In genomic region chr20:53466279-53466678, GRCh38 we compare ENCODE assay signal across 1 cellular context.
A peak's percentile ranks its signal among the peaks of the same experiment; 100 is the strongest.
TF ChIP-seq lines count a peak whose summit lies in the region.

No MANE protein-coding gene starts in this region.

TF ChIP-seq in HepG2, 621 proteins besides CTCF, POLR2A, EP300 and RAD21 (continued from another document):
- TF ChIP-seq, protein P1, sequence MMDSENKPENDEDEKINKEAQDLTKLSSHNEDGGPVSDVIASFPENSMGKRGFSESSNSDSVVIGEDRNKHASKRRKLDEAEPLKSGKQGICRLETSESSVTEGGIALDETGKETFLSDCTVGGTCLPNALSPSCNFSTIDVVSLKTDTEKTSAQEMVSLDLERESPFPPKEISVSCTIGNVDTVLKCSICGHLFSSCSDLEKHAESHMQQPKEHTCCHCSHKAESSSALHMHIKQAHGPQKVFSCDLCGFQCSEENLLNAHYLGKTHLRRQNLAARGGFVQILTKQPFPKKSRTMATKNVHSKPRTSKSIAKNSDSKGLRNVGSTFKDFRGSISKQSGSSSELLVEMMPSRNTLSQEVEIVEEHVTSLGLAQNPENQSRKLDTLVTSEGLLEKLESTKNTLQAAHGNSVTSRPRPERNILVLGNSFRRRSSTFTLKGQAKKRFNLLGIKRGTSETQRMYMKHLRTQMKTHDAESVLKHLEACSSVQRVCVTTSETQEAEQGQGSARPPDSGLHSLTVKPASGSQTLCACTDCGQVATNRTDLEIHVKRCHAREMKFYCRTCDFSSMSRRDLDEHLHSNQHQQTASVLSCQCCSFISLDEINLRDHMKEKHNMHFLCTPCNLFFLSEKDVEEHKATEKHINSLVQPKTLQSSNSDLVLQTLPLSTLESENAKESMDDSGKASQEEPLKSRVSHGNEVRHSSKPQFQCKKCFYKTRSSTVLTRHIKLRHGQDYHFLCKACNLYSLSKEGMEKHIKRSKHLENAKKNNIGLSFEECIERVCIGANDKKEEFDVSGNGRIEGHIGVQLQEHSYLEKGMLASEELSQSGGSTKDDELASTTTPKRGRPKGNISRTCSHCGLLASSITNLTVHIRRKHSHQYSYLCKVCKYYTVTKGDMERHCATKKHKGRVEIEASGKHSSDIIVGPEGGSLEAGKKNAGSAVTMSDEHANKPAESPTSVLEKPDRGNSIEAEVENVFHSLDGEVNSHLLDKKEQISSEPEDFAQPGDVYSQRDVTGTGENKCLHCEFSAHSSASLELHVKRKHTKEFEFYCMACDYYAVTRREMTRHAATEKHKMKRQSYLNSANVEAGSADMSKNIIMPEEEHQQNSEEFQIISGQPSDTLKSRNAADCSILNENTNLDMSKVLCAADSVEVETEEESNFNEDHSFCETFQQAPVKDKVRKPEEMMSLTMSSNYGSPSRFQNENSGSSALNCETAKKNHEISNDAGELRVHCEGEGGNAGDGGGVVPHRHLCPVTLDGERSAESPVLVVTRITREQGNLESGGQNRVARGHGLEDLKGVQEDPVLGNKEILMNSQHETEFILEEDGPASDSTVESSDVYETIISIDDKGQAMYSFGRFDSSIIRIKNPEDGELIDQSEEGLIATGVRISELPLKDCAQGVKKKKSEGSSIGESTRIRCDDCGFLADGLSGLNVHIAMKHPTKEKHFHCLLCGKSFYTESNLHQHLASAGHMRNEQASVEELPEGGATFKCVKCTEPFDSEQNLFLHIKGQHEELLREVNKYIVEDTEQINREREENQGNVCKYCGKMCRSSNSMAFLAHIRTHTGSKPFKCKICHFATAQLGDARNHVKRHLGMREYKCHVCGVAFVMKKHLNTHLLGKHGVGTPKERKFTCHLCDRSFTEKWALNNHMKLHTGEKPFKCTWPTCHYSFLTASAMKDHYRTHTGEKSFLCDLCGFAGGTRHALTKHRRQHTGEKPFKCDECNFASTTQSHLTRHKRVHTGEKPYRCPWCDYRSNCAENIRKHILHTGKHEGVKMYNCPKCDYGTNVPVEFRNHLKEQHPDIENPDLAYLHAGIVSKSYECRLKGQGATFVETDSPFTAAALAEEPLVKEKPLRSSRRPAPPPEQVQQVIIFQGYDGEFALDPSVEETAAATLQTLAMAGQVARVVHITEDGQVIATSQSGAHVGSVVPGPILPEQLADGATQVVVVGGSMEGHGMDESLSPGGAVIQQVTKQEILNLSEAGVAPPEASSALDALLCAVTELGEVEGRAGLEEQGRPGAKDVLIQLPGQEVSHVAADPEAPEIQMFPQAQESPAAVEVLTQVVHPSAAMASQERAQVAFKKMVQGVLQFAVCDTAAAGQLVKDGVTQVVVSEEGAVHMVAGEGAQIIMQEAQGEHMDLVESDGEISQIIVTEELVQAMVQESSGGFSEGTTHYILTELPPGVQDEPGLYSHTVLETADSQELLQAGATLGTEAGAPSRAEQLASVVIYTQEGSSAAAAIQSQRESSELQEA (CRISPR knock-in tag; IDR thresholded peaks at IDR 0.05; ENCODE audit: not compliant biosample characterization) = no peak
- TF ChIP-seq GPN1 (CRISPR knock-in tag; IDR thresholded peaks at IDR 0.05; ENCODE audit: borderline replicate concordance) (no peak), ZNF34 (CRISPR knock-in tag; IDR thresholded peaks at IDR 0.05; ENCODE audit: borderline replicate concordance) (no peak), ZNF644 (CRISPR knock-in tag; IDR thresholded peaks at IDR 0.05; ENCODE audit: low read depth) (peak; percentile 61), ZNF264 (CRISPR knock-in tag; IDR thresholded peaks at IDR 0.05) (peak; percentile 14; the same call in 1 of the 2 replicates), EEA1 (CRISPR knock-in tag; IDR thresholded peaks at IDR 0.05; ENCODE audit: borderline replicate concordance) (no peak), ZFP82 (CRISPR knock-in tag; IDR thresholded peaks at IDR 0.05; ENCODE audit: borderline replicate concordance) (no peak), REXO4 (CRISPR knock-in tag; IDR thresholded peaks at IDR 0.05; ENCODE audit: borderline replicate concordance) (no peak), RARG (CRISPR knock-in tag; IDR thresholded peaks at IDR 0.05; ENCODE audit: low read depth) (no peak), ARID5B (CRISPR knock-in tag; IDR thresholded peaks at IDR 0.05) (peak; percentile 46; the same call in 1 of the 2 replicates), ZNF224 (CRISPR knock-in tag; IDR thresholded peaks at IDR 0.05) (no peak)
